In the genomic region with DNA sequence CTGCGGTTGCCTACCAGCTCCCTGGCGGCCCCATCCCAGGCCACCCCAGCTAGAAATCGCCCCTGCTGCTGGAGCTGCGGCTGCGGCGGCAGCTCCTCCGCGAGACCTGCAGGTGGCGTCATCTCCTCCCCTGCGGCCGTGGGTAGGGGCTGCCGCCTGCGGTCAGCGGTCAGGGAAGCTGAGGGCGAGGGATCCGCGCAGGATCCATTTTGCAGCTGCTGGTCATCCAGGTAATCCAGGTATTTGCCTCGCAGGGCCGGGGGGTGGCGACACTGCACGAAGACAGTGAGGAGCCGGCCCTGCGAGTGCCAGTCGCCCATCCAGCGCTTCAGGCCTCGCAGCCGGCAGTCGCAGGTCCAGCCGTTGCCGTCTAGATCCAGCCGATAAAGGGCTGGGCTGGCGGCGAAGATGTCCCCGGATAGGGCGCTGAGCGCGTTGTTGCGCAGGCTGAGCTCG, we compare ENCODE assay signal across 8 cellular contexts. TPM values are rescaled to one million over a fixed set of nuclear protein-coding genes. Genes with fewer than 3 reads are reported as not detected.
DNase-seq lines count a peak whose midpoint lies in the region; ATAC-seq and TF ChIP-seq lines count a peak whose summit lies in the region.

No MANE protein-coding gene starts in this region.

- H3K9me3 Mint-ChIP-seq in CD14-positive monocyte, result peaks cover 0 to 18% (median 12%) of the 10 kb centered on the region in 7 donors

- peak overlapping the region; percentile 16 for H3K27ac ChIP-seq in muscle layer of colon (ENCODE audit: low read depth, low read length)

- H3K9me3 ChIP-seq in muscle layer of colon (ENCODE audit: low read length), result no peaks in the 10 kb centered on the region

- peak overlapping the region; percentile 70 to 94 for H3K4me3 Mint-ChIP-seq in CD14-positive monocyte

- no peak overlapping the region for H3K9ac ChIP-seq in muscle layer of colon (ENCODE audit: low read length)

- H3K27ac Mint-ChIP-seq in CD14-positive monocyte, result no peak overlapping the region

- ATAC-seq in GM19467 (IDR thresholded peaks at IDR 0.05; ENCODE audit: unreplicated experiment) (no peak), HG03108 (IDR thresholded peaks at IDR 0.05; ENCODE audit: unreplicated experiment) (no peak)

- TF ChIP-seq CTCF in CD14-positive monocyte (IDR thresholded peaks at IDR 0.05), result peak; percentile 64
- TF ChIP-seq CTCF in fibroblast of the aortic adventitia (IDR thresholded peaks at IDR 0.05; ENCODE audit: insufficient read depth, low read length), result peak; percentile 66

- peaks cover 67 to 96% (median 79%) of the 10 kb centered on the region in 3 donors for H3K27me3 Mint-ChIP-seq in CD14-positive monocyte (ENCODE audit: low read depth in 3 of 3)

- H3K4me1 Mint-ChIP-seq in CD14-positive monocyte, result peaks cover 29% of the 10 kb centered on the region

- DNase-seq in CD14-positive monocyte (ENCODE audit: low spot score) (no peak), HPDE6-E6E7 (ENCODE audit: extremely low spot score) (peak; percentile 80), SKM-1 (lab: John Stamatoyannopoulos, UW; ENCODE audit: unreplicated experiment) (peak; percentile 56), fibroblast of the aortic adventitia (ENCODE audit: low read depth) (peak; percentile 18), occipital lobe (lab: John Stamatoyannopoulos, UW) (no peak)

- peaks cover 36% of the 10 kb centered on the region for H3K4me1 ChIP-seq in muscle layer of colon (ENCODE audit: insufficient read depth, low read length)

- H3K36me3 Mint-ChIP-seq in CD14-positive monocyte, result peaks cover 0 to 9% of the 10 kb centered on the region in 2 donors

- peaks cover 5% of the 10 kb centered on the region for H3K36me3 ChIP-seq in muscle layer of colon (ENCODE audit: insufficient read depth, low read length)

- intact Hi-C loops in CD14-positive monocyte (cut with micrococcal nuclease), result loop anchor here in 1 of 2 donors (10.0 kb wide), 1 partner anchor 148 kb away; no protein-coding TSS in a partner anchor

- peak overlapping the region; percentile 45 for H3K4me3 ChIP-seq in fibroblast of the aortic adventitia (ENCODE audit: low read depth, low read length)
- peak overlapping the region; percentile 53 to 60 for H3K4me3 ChIP-seq in muscle layer of colon (ENCODE audit: low read depth in 1 of 2, low read length in 2 of 2)

- H3K27me3 ChIP-seq in muscle layer of colon (ENCODE audit: control insufficient read depth in 1 of 2, insufficient read depth in 2 of 2, low read length in 2 of 2), result peaks cover 10 to 25% of the 10 kb centered on the region in 2 donors

RNA-seq across cellular contexts. Expression of a gene that starts 1.5 kb away (rescaled TPM):
- not detected for polyA plus RNA-seq in CD14-positive monocyte
- total RNA-seq in fibroblast of the aortic adventitia (ENCODE audit: low replicate concordance) (0.81 and 6.3 TPM in 2 replicates), occipital lobe (10.9 TPM)

Comparison
In these comparisons a context has a peak if more than half of its experiments do, and no peak if none do; other contexts are left out.
1. DNase-seq: peak in HPDE6-E6E7 (single experiment), SKM-1 (single experiment) and fibroblast of the aortic adventitia (single experiment); none in CD14-positive monocyte (single experiment) and occipital lobe (single experiment).